ENCODE assay signal across 8 cellular contexts in genomic region chr1:145872421-145872891, GRCh38. TPM values are rescaled to one million over a fixed set of nuclear protein-coding genes. Genes with fewer than 3 reads are reported as not detected.
A peak's percentile ranks its signal among the peaks of the same experiment; 100 is the strongest.
DNase-seq lines count a peak whose midpoint lies in the region; ATAC-seq and TF ChIP-seq lines count a peak whose summit lies in the region.

No MANE protein-coding gene starts in this region.

- H3K27ac ChIP-seq in esophagus squamous epithelium = peak overlapping the region; percentile 61 to 85 (median 80)

- peaks cover 17 to 18% (median 17%) of the 10 kb centered on the region in 3 donors for H3K4me1 Mint-ChIP-seq in naive B cell

- peak in 1 of 4 donors; percentile 21 for TF ChIP-seq POLR2A in esophagus squamous epithelium (IDR thresholded peaks at IDR 0.05)

- no peaks in the 10 kb centered on the region for H3K36me3 Mint-ChIP-seq in naive B cell

- H3K27ac Mint-ChIP-seq in naive B cell = peak overlapping the region in 1 of 6 donors; percentile 52

- ATAC-seq in Right ventricle myocardium inferior (peak; percentile 87), naive B cell (ENCODE audit: low read depth in 2 of 2) (peak in 1 of 2 donors; percentile 22), GM18907 (IDR thresholded peaks at IDR 0.05; ENCODE audit: unreplicated experiment) (no peak), HG03354 (IDR thresholded peaks at IDR 0.05; ENCODE audit: poor library complexity, severe bottlenecking, unreplicated experiment) (no peak)

- no peaks in the 10 kb centered on the region for H3K9me3 Mint-ChIP-seq in naive B cell

- in situ Hi-C loops in GM13977 (cut with MboI; ENCODE audit: low pct_unique_long_range_greater_than_20kb, low sequenced_read_pairs, unreplicated experiment) = no loop called here

- 60 to 64% methylated on average over 6 to 15 of the region's 19 CpGs for WGBS in esophagus squamous epithelium, 2 donors

- H3K4me1 ChIP-seq in esophagus squamous epithelium = peaks cover 9 to 32% (median 14%) of the 10 kb centered on the region in 3 donors

- TF ChIP-seq CTCF in esophagus squamous epithelium (IDR thresholded peaks at IDR 0.05) (no peak), GM13977 (IDR thresholded peaks at IDR 0.05; ENCODE audit: extremely low read depth, insufficient read depth, missing control alignments) (no peak)

- H3K9me3 ChIP-seq in esophagus squamous epithelium = no peaks in the 10 kb centered on the region

- peak overlapping the region; percentile 23 to 62 (median 51) for H3K4me3 ChIP-seq in esophagus squamous epithelium

- peaks cover 30 to 44% (median 40%) of the 10 kb centered on the region in 3 donors for H3K27me3 Mint-ChIP-seq in naive B cell

- no peaks in the 10 kb centered on the region for H3K27me3 ChIP-seq in esophagus squamous epithelium

- peak overlapping the region; percentile 20 to 88 (median 80) for H3K4me3 Mint-ChIP-seq in naive B cell

- peak; percentile 83 for DNase-seq in Right ventricle myocardium inferior (ENCODE audit: missing footprints)
- no peak for DNase-seq in cardiac septum (ENCODE audit: low spot score)
- DNase-seq in esophagus squamous epithelium (lab: John Stamatoyannopoulos, UW) = no peak
- no peak for DNase-seq in naive B cell
- no peak for DNase-seq in NCI-H2196 treated with DMSO at 0.1 percent for 48 hours (lab: John Stamatoyannopoulos, UW; ENCODE audit: unreplicated experiment)
- DNase-seq in GM13977 (ENCODE audit: low spot score) = no peak

- H3K36me3 ChIP-seq in esophagus squamous epithelium = peaks cover 0 to 21% (median 0%) of the 10 kb centered on the region in 3 donors

- intact Hi-C loops in Right ventricle myocardium inferior (cut with DNase I) (no loop called here), cardiac septum (cut with DNase I) (no loop called here), esophagus squamous epithelium (cut with DNase I) (no loop called here)

RNA-seq across cellular contexts. Expression of gene ANKRD35, which starts 13.2 kb away (rescaled TPM):
- total RNA-seq in Right ventricle myocardium inferior = 1.1 TPM
- total RNA-seq in cardiac septum = 0.73 TPM
- total RNA-seq in esophagus squamous epithelium = 10 to 100 TPM in 2 of 4 donors, 1 to 10 TPM in 2; 9.0 to 22.4 (median 10.9) TPM
- not detected for polyA plus RNA-seq in naive B cell (ENCODE audit: low read depth in 6 of 6)

RNA-seq across cellular contexts. Expression of gene PIAS3, which starts 13.6 kb away (rescaled TPM):
- total RNA-seq in Right ventricle myocardium inferior (15.7 TPM), cardiac septum (19.7 TPM), esophagus squamous epithelium (10 to 100 TPM; 20.9 to 51.8 (median 38.2) TPM)
- polyA plus RNA-seq in naive B cell (ENCODE audit: low read depth in 6 of 6) = 10 to 100 TPM in 3 of 6 donors, 1 to 10 TPM in 3; 9.2 to 17.0 (median 10.9) TPM

RNA-seq across cellular contexts. Expression of gene NUDT17, which starts 27.0 kb away (rescaled TPM):
- total RNA-seq in Right ventricle myocardium inferior (3.3 TPM), cardiac septum (2.7 TPM), esophagus squamous epithelium (1 to 10 TPM; 1.1 to 3.8 (median 1.8) TPM)
- 1 to 10 TPM in 5 of 6 donors, under 1 TPM in 1; 0.26 to 5.9 (median 2.9) TPM for polyA plus RNA-seq in naive B cell (ENCODE audit: low read depth in 6 of 6)

RNA-seq across cellular contexts. Expression of gene ITGA10, which starts 37.4 kb away (rescaled TPM):
- total RNA-seq in Right ventricle myocardium inferior (0.73 TPM), cardiac septum (3.8 TPM), esophagus squamous epithelium (1 to 10 TPM in 3 of 4 donors, under 1 TPM in 1; 0.83 to 7.2 (median 1.5) TPM)
- under 1 TPM in 1 of 6 donors, not detected in 5; 0.20 TPM for polyA plus RNA-seq in naive B cell (ENCODE audit: low read depth in 6 of 6)

RNA-seq across cellular contexts. Expression of gene PEX11B, which starts 46.1 kb away (rescaled TPM):
- total RNA-seq in Right ventricle myocardium inferior (19.2 TPM), cardiac septum (17.4 TPM), esophagus squamous epithelium (10 to 100 TPM; 19.3 to 30.8 (median 25.1) TPM)
- 10 to 100 TPM; 37.9 to 50.8 (median 49.6) TPM for polyA plus RNA-seq in naive B cell (ENCODE audit: low read depth in 6 of 6)
